Comparison of ENCODE assay signal across 9 cellular contexts in genomic region chr1:206205569-206205968, GRCh38. TPM values are rescaled to one million over a fixed set of nuclear protein-coding genes. Genes with fewer than 3 reads are reported as not detected.
DNase-seq lines count a peak whose midpoint lies in the region; ATAC-seq and TF ChIP-seq lines count a peak whose summit lies in the region.
"Not testable (repeated sequence)": the region's sequence is repeated elsewhere in the genome, so short reads cannot be mapped to it uniquely, and the experiment has no call there.
"Had no signal": no experiment of that assay in that cellular context is flagged by ENCODE, and none has a peak within 500 bp of the region (broad histone marks: within the 10 kb centered on the region; RNA-seq: fewer than 3 reads in every experiment).

No MANE protein-coding gene starts in this region.

- H3K27ac Mint-ChIP-seq in activated naive CD8-positive, alpha-beta T cell treated with anti-CD3 and anti-CD28 coated beads for 36 hours; endothelial cell (ENCODE audit: unreplicated experiment): not testable (repeated sequence)

- H3K4me3 ChIP-seq in ACC112 (ENCODE audit: low read depth, low read length) (peak overlapping the region; percentile 45; the same call in 1 of the 2 replicates), Karpas-422 (ENCODE audit: low read length) (peak overlapping the region; percentile 40), neuron (ENCODE audit: low read length) (peak overlapping the region; percentile 34)
- H3K4me3 ChIP-seq in right cardiac atrium (ENCODE audit: low read length), result not testable (repeated sequence)

- H3K4me1 Mint-ChIP-seq in activated naive CD8-positive, alpha-beta T cell treated with anti-CD3 and anti-CD28 coated beads for 36 hours; endothelial cell (ENCODE audit: unreplicated experiment): not testable (repeated sequence)

- not testable (repeated sequence) for DNase-seq in Karpas-422
- DNase-seq in activated CD4-positive, alpha-beta T cell treated with anti-CD3 and anti-CD28 coated beads for 48 hours, result peak; percentile 16
- peak; percentile 12 for DNase-seq in activated naive CD8-positive, alpha-beta T cell treated with anti-CD3 and anti-CD28 coated beads for 36 hours
- DNase-seq in endothelial cell (ENCODE audit: low spot score) (peak; percentile 16), right cardiac atrium (peak in 2 of 3 donors; percentile 40 to 69)
- DNase-seq in stimulated activated naive CD8-positive, alpha-beta T cell treated with anti-CD3 and anti-CD28 coated beads, Interleukin-15, Interleukin-2, amounts not matched to agents 100 U/mL and 50 U/mL, for 24 hours, result peak; percentile 16

- not testable (repeated sequence) for H3K79me2 ChIP-seq in ACC112 (ENCODE audit: control insufficient read depth, insufficient read depth, low read length, unreplicated experiment); Karpas-422 (ENCODE audit: low read length)

- H2AFZ ChIP-seq in ACC112 (ENCODE audit: low read length, unreplicated experiment); Karpas-422 (ENCODE audit: low read length); neuron (ENCODE audit: low read depth, low read length): not testable (repeated sequence)

- H3K9me3 Mint-ChIP-seq in activated naive CD8-positive, alpha-beta T cell treated with anti-CD3 and anti-CD28 coated beads for 36 hours; endothelial cell (ENCODE audit: unreplicated experiment): not testable (repeated sequence)

- not testable (repeated sequence) for ATAC-seq in right cardiac atrium; stimulated activated naive CD8-positive, alpha-beta T cell treated with anti-CD3 and anti-CD28 coated beads, Interleukin-15, Interleukin-2, amounts not matched to agents 100 U/mL and 50 U/mL, for 24 hours

- not testable (repeated sequence) for H3K9me3 ChIP-seq in Karpas-422 (ENCODE audit: low read length); right cardiac atrium (ENCODE audit: control insufficient read depth, low read length); neuron (ENCODE audit: low read length)

- not testable (repeated sequence) for H3K4me3 Mint-ChIP-seq in activated naive CD8-positive, alpha-beta T cell treated with anti-CD3 and anti-CD28 coated beads for 36 hours; endothelial cell (ENCODE audit: unreplicated experiment)

- WGBS in right cardiac atrium, result under 1% methylated on average over 16 of the region's 31 CpGs

- H3K9me2 ChIP-seq in Karpas-422 (replicated peaks; ENCODE audit: insufficient read depth, low read length), result not testable (repeated sequence)

- intact Hi-C loops in right cardiac atrium (cut with DNase I), result not testable (repeated sequence)

- not testable (repeated sequence) for H3K27ac ChIP-seq in ACC112 (ENCODE audit: low read depth, low read length); Karpas-422 (ENCODE audit: low read length); right cardiac atrium (ENCODE audit: low read length)

- H3K4me1 ChIP-seq in ACC112 (ENCODE audit: control insufficient read depth, insufficient read depth, low read length, unreplicated experiment); Karpas-422 (ENCODE audit: low read length); right cardiac atrium (ENCODE audit: control insufficient read depth, insufficient read depth, low read length); neuron (ENCODE audit: insufficient read depth, low read length): not testable (repeated sequence)

- not testable (repeated sequence) for TF ChIP-seq CTCF in endothelial cell (IDR thresholded peaks at IDR 0.05; ENCODE audit: unreplicated experiment)

- H3K27me3 ChIP-seq in ACC112 (ENCODE audit: insufficient read depth, low read length); Karpas-422 (ENCODE audit: low read length); right cardiac atrium (ENCODE audit: control insufficient read depth, insufficient read depth); neuron (ENCODE audit: insufficient read depth, low read length): not testable (repeated sequence)

- not testable (repeated sequence) for H4K20me1 ChIP-seq in Karpas-422 (ENCODE audit: insufficient read depth, low read depth, low read length)

- H3K36me3 ChIP-seq in ACC112 (ENCODE audit: insufficient read depth, low read length); Karpas-422 (ENCODE audit: insufficient read depth, low read length); neuron (ENCODE audit: insufficient read depth, low read length): not testable (repeated sequence)

- peak overlapping the region; percentile 37; the same call in 1 of the 2 replicates for H3K9ac ChIP-seq in Karpas-422 (ENCODE audit: low read length)

- peak overlapping the region; percentile 32 for H3K4me2 ChIP-seq in Karpas-422 (ENCODE audit: low read depth, low read length, poor library complexity, severe bottlenecking)

- not testable (repeated sequence) for H3K27me3 Mint-ChIP-seq in activated naive CD8-positive, alpha-beta T cell treated with anti-CD3 and anti-CD28 coated beads for 36 hours; endothelial cell (ENCODE audit: unreplicated experiment)

- H3K36me3 Mint-ChIP-seq in activated naive CD8-positive, alpha-beta T cell treated with anti-CD3 and anti-CD28 coated beads for 36 hours; endothelial cell (ENCODE audit: low read depth, unreplicated experiment): not testable (repeated sequence)

RNA-seq across cellular contexts. Expression of gene SRGAP2, which starts 2.2 kb away (rescaled TPM):
- total RNA-seq in Karpas-422 (2014; rRNA removed; shearing (Covaris generic); ENCODE audit: low replicate concordance), result 138 and 145 TPM in 2 replicates
- total RNA-seq in activated naive CD8-positive, alpha-beta T cell treated with anti-CD3 and anti-CD28 coated beads for 36 hours, result 10 to 100 TPM; 40.7 to 40.8 TPM
- total RNA-seq in endothelial cell (ENCODE audit: unreplicated experiment) (218 TPM), right cardiac atrium (10 to 100 TPM; 24.5 to 37.0 (median 32.4) TPM)
- polyA plus RNA-seq in right cardiac atrium, result 11.5 TPM

RNA-seq across cellular contexts. Expression of gene FAM72A, which starts 2.9 kb away (rescaled TPM):
- 27.6 and 29.0 TPM in 2 replicates for total RNA-seq in Karpas-422 (2014; rRNA removed; shearing (Covaris generic); ENCODE audit: low replicate concordance)
- total RNA-seq in activated naive CD8-positive, alpha-beta T cell treated with anti-CD3 and anti-CD28 coated beads for 36 hours, result 10 to 100 TPM; 23.6 to 29.9 TPM
- total RNA-seq in endothelial cell (ENCODE audit: unreplicated experiment), result 21.7 TPM
- 1 to 10 TPM; 1.0 to 3.9 (median 1.7) TPM for total RNA-seq in right cardiac atrium
- 1.1 TPM for polyA plus RNA-seq in right cardiac atrium
- total RNA-seq: bronchial epithelial cell had no signal
